In genomic region chr22:50475652-50476002, GRCh38 we compare ENCODE assay signal across 8 cellular contexts. TPM values are rescaled to one million over a fixed set of nuclear protein-coding genes. Genes with fewer than 3 reads are reported as not detected.
DNase-seq lines count a peak whose midpoint lies in the region; ATAC-seq and TF ChIP-seq lines count a peak whose summit lies in the region.

No MANE protein-coding gene starts in this region.

- H3K4me3 ChIP-seq in MG63 (peak overlapping the region; percentile 50), parathyroid adenoma (ENCODE audit: low read depth, low read length) (no peak overlapping the region)

- H3K36me3 Mint-ChIP-seq in CD14-positive monocyte = peaks cover 4 to 8% of the 10 kb centered on the region in 2 donors
- peaks cover 15% of the 10 kb centered on the region for H3K36me3 Mint-ChIP-seq in dendritic cell treated with granulocyte-macrophage colony-stimulating factor and Interleukin-4, amounts not matched to agents 40 ng/mL and 50 ng/mL, for 4 days (ENCODE audit: low read depth)

- peak overlapping the region; percentile 63 to 75 for H3K4me3 Mint-ChIP-seq in CD14-positive monocyte
- peak overlapping the region; percentile 82 for H3K4me3 Mint-ChIP-seq in dendritic cell treated with granulocyte-macrophage colony-stimulating factor and Interleukin-4, amounts not matched to agents 40 ng/mL and 50 ng/mL, for 4 days

- ATAC-seq in HG02588 (IDR thresholded peaks at IDR 0.05; ENCODE audit: unreplicated experiment) = no peak
- ATAC-seq in HG02763 (IDR thresholded peaks at IDR 0.05; ENCODE audit: unreplicated experiment) = no peak

- TF ChIP-seq CTCF in CD14-positive monocyte (IDR thresholded peaks at IDR 0.05) (no peak), parathyroid adenoma (IDR thresholded peaks at IDR 0.05) (no peak)

- H3K36me3 ChIP-seq in MG63 (peaks cover 12% of the 10 kb centered on the region), parathyroid adenoma (ENCODE audit: control insufficient read depth, insufficient read depth, low read length) (no peaks in the 10 kb centered on the region)

- no peak overlapping the region for H3K27ac ChIP-seq in parathyroid adenoma

- H3K79me2 ChIP-seq in parathyroid adenoma = peaks cover 34% of the 10 kb centered on the region

- H3K9me3 ChIP-seq in MG63 = no peaks in the 10 kb centered on the region
- H3K9me3 ChIP-seq in parathyroid adenoma (ENCODE audit: control insufficient read depth, low read length) = no peaks in the 10 kb centered on the region

- peaks cover 39% of the 10 kb centered on the region for H3K4me1 Mint-ChIP-seq in CD14-positive monocyte
- H3K4me1 Mint-ChIP-seq in dendritic cell treated with granulocyte-macrophage colony-stimulating factor and Interleukin-4, amounts not matched to agents 40 ng/mL and 50 ng/mL, for 4 days (ENCODE audit: low read depth) = peaks cover 53% of the 10 kb centered on the region

- peak overlapping the region; percentile 99 for H3K4me2 ChIP-seq in parathyroid adenoma (ENCODE audit: low read length)

- peaks cover 8% of the 10 kb centered on the region for H3K4me1 ChIP-seq in parathyroid adenoma

- H3K27me3 ChIP-seq in MG63 (no peaks in the 10 kb centered on the region), parathyroid adenoma (ENCODE audit: control insufficient read depth, insufficient read depth, low read length) (no peaks in the 10 kb centered on the region)

- H3K27me3 Mint-ChIP-seq in CD14-positive monocyte (ENCODE audit: low read depth in 3 of 3) = peaks cover 27 to 46% (median 36%) of the 10 kb centered on the region in 3 donors
- peaks cover 42% of the 10 kb centered on the region for H3K27me3 Mint-ChIP-seq in dendritic cell treated with granulocyte-macrophage colony-stimulating factor and Interleukin-4, amounts not matched to agents 40 ng/mL and 50 ng/mL, for 4 days

- H3K9me3 Mint-ChIP-seq in CD14-positive monocyte = peaks cover 0 to 7% (median 5%) of the 10 kb centered on the region in 7 donors
- no peaks in the 10 kb centered on the region for H3K9me3 Mint-ChIP-seq in dendritic cell treated with granulocyte-macrophage colony-stimulating factor and Interleukin-4, amounts not matched to agents 40 ng/mL and 50 ng/mL, for 4 days

- peak overlapping the region in 2 of 7 donors; percentile 52 to 55 for H3K27ac Mint-ChIP-seq in CD14-positive monocyte
- H3K27ac Mint-ChIP-seq in dendritic cell treated with granulocyte-macrophage colony-stimulating factor and Interleukin-4, amounts not matched to agents 40 ng/mL and 50 ng/mL, for 4 days = peak overlapping the region; percentile 71

- H3K9ac ChIP-seq in parathyroid adenoma = no peak overlapping the region

- DNase-seq in CD14-positive monocyte (ENCODE audit: low spot score) (no peak), MG63 (no peak), NCI-H446 treated with DMSO at 0.1 percent for 48 hours (lab: John Stamatoyannopoulos, UW) (no peak)
- DNase-seq in NK-92 treated with Interleukin-12 subunit alpha and Interleukin-12 subunit beta, amount 100 ng/mL, for 24 hours (lab: John Stamatoyannopoulos, UW) = no peak

- intact Hi-C loops in CD14-positive monocyte (cut with micrococcal nuclease) = no loop called here
- intact Hi-C loops in dendritic cell treated with granulocyte-macrophage colony-stimulating factor and Interleukin-4, amounts not matched to agents 40 ng/mL and 50 ng/mL, for 4 days (cut with micrococcal nuclease) = loop anchor here (10.0 kb wide), 1 partner anchor 111 kb away; no protein-coding TSS in a partner anchor

- no peak overlapping the region for H2AFZ ChIP-seq in parathyroid adenoma

RNA-seq across cellular contexts. Expression of gene SBF1, which starts 0.8 kb away (rescaled TPM):
- 1 to 10 TPM; 4.0 to 6.2 TPM for polyA plus RNA-seq in CD14-positive monocyte
- 38.7 and 66.1 TPM in 2 replicates for total RNA-seq in MG63 (2014; rRNA removed; shearing (Covaris generic); ENCODE audit: low replicate concordance)

RNA-seq across cellular contexts. Expression of gene ADM2, which starts 5.7 kb away (rescaled TPM):
- polyA plus RNA-seq in CD14-positive monocyte = not detected
- total RNA-seq in MG63 (2014; rRNA removed; shearing (Covaris generic); ENCODE audit: low replicate concordance) = 2.2 and 6.9 TPM in 2 replicates

RNA-seq across cellular contexts. Expression of gene MIOX, which starts 11.0 kb away (rescaled TPM):
- polyA plus RNA-seq in CD14-positive monocyte = not detected
- 0.35 TPM in 1 of 2 replicates, not detected in the other for total RNA-seq in MG63 (2014; rRNA removed; shearing (Covaris generic); ENCODE audit: low replicate concordance)

RNA-seq across cellular contexts. Expression of gene LMF2, which starts 31.9 kb away (rescaled TPM):
- 10 to 100 TPM; 15.0 to 16.6 TPM for polyA plus RNA-seq in CD14-positive monocyte
- 23.0 and 30.3 TPM in 2 replicates for total RNA-seq in MG63 (2014; rRNA removed; shearing (Covaris generic); ENCODE audit: low replicate concordance)

RNA-seq across cellular contexts. Expression of gene NCAPH2, which starts 32.4 kb away (rescaled TPM):
- polyA plus RNA-seq in CD14-positive monocyte = 10 to 100 TPM; 12.5 to 18.1 TPM
- 68.0 and 102 TPM in 2 replicates for total RNA-seq in MG63 (2014; rRNA removed; shearing (Covaris generic); ENCODE audit: low replicate concordance)
